ENCODE assay signal across 8 cellular contexts in genomic region chr2:161136696-161137324, GRCh38. TPM values are rescaled to one million over a fixed set of nuclear protein-coding genes. Genes with fewer than 3 reads are reported as not detected.
DNase-seq lines count a peak whose midpoint lies in the region; ATAC-seq, FAIRE-seq and TF ChIP-seq lines count a peak whose summit lies in the region.

No MANE protein-coding gene starts in this region.

- peak overlapping the region; percentile 97 to 98 for H3K27ac Mint-ChIP-seq in activated naive CD4-positive, alpha-beta T cell treated with anti-CD3 and anti-CD28 coated beads, Interleukin-2, amount 50 U/mL, for 72 hours
- H3K27ac Mint-ChIP-seq in type B pancreatic cell, result no peak overlapping the region

- H3K4me3 ChIP-seq in HL-60 (replicated peaks; ENCODE audit: insufficient read depth, low read length) (peak overlapping the region; percentile 21), kidney (ENCODE audit: low read length in 2 of 2) (peak overlapping the region in 1 of 2 donors; percentile 31)

- H3K27ac ChIP-seq in HL-60 (replicated peaks), result peak overlapping the region; percentile 77
- peak overlapping the region in 1 of 2 donors; percentile 49 for H3K27ac ChIP-seq in kidney (ENCODE audit: low read depth in 2 of 2, low read length in 2 of 2)

- H3K9me3 ChIP-seq in kidney (ENCODE audit: control insufficient read depth in 1 of 2, low read length in 2 of 2), result no peaks in the 10 kb centered on the region

- peak; percentile 77 for ATAC-seq in GM21367 (IDR thresholded peaks at IDR 0.05; ENCODE audit: unreplicated experiment)
- peak; percentile 84 to 87 for ATAC-seq in activated naive CD4-positive, alpha-beta T cell treated with anti-CD3 and anti-CD28 coated beads, Interleukin-2, amount 50 U/mL, for 72 hours

- peak; percentile 57 for DNase-seq in GM10266 (ENCODE audit: extremely low spot score)
- DNase-seq in HL-60 (ENCODE audit: low read depth in 1 of 2, low spot score in 1 of 2), result peak; percentile 25 to 74
- DNase-seq in activated naive CD4-positive, alpha-beta T cell treated with anti-CD3 and anti-CD28 coated beads, Interleukin-2, amount 50 U/mL, for 72 hours (ENCODE audit: low spot score in 2 of 2), result peak in 1 of 2 donors; percentile 52
- no peak for DNase-seq in kidney
- no peak for DNase-seq in type B pancreatic cell (ENCODE audit: extremely low spot score, unreplicated experiment)
- DNase-seq in HPDE6-E6E7 (ENCODE audit: extremely low spot score), result no peak
- DNase-seq in NCI-H2196 treated with DMSO at 0.1 percent for 48 hours (lab: John Stamatoyannopoulos, UW; ENCODE audit: unreplicated experiment), result no peak

- intact Hi-C loops in kidney (cut with DNase I), result no loop called here

- TF ChIP-seq CTCF in GM10266 (IDR thresholded peaks at IDR 0.05; ENCODE audit: control insufficient read depth, insufficient read depth, low read depth, missing control alignments), result no peak
- no peak for TF ChIP-seq CTCF in HL-60 (IDR thresholded peaks at IDR 0.05; ENCODE audit: insufficient read depth, low read length)
- no peak for TF ChIP-seq CTCF in kidney (IDR thresholded peaks at IDR 0.05; ENCODE audit: borderline replicate concordance, extremely low read depth, insufficient read depth)
- no peak for TF ChIP-seq CTCF in type B pancreatic cell (conservative IDR thresholded peaks at IDR 0.05)

- no peak overlapping the region for H3K9ac ChIP-seq in kidney (ENCODE audit: low read length in 2 of 2)

- peaks cover 10 to 23% of the 10 kb centered on the region in 2 donors for H3K36me3 Mint-ChIP-seq in activated naive CD4-positive, alpha-beta T cell treated with anti-CD3 and anti-CD28 coated beads, Interleukin-2, amount 50 U/mL, for 72 hours
- H3K36me3 Mint-ChIP-seq in type B pancreatic cell, result no peaks in the 10 kb centered on the region

- H3K27me3 Mint-ChIP-seq in type B pancreatic cell, result no peaks in the 10 kb centered on the region

- H3K9me3 Mint-ChIP-seq in activated naive CD4-positive, alpha-beta T cell treated with anti-CD3 and anti-CD28 coated beads, Interleukin-2, amount 50 U/mL, for 72 hours, result peaks cover 7 to 8% of the 10 kb centered on the region in 2 donors
- H3K9me3 Mint-ChIP-seq in type B pancreatic cell, result no peaks in the 10 kb centered on the region

- peak; percentile 19 for FAIRE-seq in kidney (lab: Jason Lieb, UNC)

- H3K4me3 Mint-ChIP-seq in type B pancreatic cell, result peak overlapping the region; percentile 39

- no peaks in the 10 kb centered on the region for H3K27me3 ChIP-seq in HL-60 (ENCODE audit: insufficient read depth, poor library complexity, severe bottlenecking)

- no peaks in the 10 kb centered on the region for H3K36me3 ChIP-seq in kidney (ENCODE audit: control insufficient read depth in 1 of 2, insufficient read depth in 2 of 2, low read length in 2 of 2)

- H3K4me1 Mint-ChIP-seq in type B pancreatic cell (ENCODE audit: unreplicated experiment), result peaks cover 24% of the 10 kb centered on the region

- peaks cover 0 to 11% of the 10 kb centered on the region in 2 donors for H3K4me1 ChIP-seq in kidney (ENCODE audit: control insufficient read depth in 1 of 2, insufficient read depth in 1 of 2, low read depth in 1 of 2, low read length in 2 of 2)

RNA-seq across cellular contexts. Expression of gene TANK, which starts 23.4 kb away (rescaled TPM):
- 100 to 1,000 TPM in 1 of 2 donors, 10 to 100 TPM in 1; 90.3 to 126 TPM for total RNA-seq in activated naive CD4-positive, alpha-beta T cell treated with anti-CD3 and anti-CD28 coated beads, Interleukin-2, amount 50 U/mL, for 72 hours
- 56.1 TPM for total RNA-seq in kidney
- 21.2 TPM for polyA plus RNA-seq in kidney (ENCODE audit: insufficient read depth, low read depth, low replicate concordance)
- total RNA-seq in type B pancreatic cell (ENCODE audit: low replicate concordance), result 34.4 and 43.3 TPM in 2 replicates

Comparison
In these comparisons a context has a peak if more than half of its experiments do, and no peak if none do; other contexts are left out.
1. DNase-seq: peak in GM10266 (single experiment) and HL-60 (2 of 2); none in kidney (single experiment), type B pancreatic cell (single experiment), HPDE6-E6E7 (single experiment) and NCI-H2196 treated with DMSO at 0.1 percent for 48 hours (single experiment).